ENCODE assay signal across 1 cellular context in the genomic region with DNA sequence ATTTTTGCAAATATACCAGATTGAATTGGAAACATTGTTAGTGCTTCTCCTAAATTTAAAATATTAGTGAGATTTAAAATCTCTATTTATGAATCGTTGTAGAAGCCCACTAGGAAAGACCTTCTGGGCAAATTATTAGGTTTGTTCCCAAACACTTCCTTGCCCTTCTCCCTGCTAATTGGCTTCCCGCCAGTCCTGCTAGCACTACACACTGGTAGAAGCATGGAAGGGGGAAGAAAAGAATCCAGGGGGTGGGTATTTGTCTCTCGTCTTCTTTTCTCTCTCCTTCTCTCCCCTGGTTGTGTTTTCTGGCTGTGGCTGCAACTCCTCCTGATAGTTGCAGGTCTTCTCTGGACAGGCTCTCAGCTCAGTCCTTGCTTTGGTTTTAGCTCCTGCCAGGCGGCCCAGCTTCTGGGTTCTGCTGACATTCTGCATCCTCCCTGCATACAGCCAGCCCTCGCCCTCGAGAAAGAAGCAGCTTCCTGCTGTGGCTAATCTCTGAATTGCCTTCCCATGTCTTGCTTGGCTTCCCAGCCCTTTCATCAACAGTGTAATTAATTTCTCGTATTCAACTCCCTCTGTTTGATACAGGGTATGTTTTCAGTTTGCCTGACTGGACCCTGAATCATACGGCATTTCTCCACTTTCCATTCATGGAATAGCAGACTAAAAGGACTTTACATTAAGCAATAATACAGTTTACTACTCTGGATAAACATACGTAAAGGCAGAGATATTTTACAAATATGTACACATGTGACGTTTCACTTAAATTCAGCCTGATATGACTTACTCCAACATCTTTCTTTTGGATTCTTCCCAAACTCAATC.
TF ChIP-seq lines count a peak whose summit lies in the region.

No MANE protein-coding gene starts in this region.

TF ChIP-seq in HEK293, 187 proteins besides CTCF, POLR2A, EP300 and RAD21 (continued from another document):
- TF ChIP-seq ZNF202 (tag by site-specific recombination; IDR thresholded peaks at IDR 0.05; ENCODE audit: borderline replicate concordance) (no peak), MYNN (tag by site-specific recombination; IDR thresholded peaks at IDR 0.05; ENCODE audit: borderline replicate concordance) (no peak), ZNF146 (tag by site-specific recombination; IDR thresholded peaks at IDR 0.05) (no peak), ZNF155 (tag by site-specific recombination; IDR thresholded peaks at IDR 0.05) (no peak), SCRT1 (tag by site-specific recombination; IDR thresholded peaks at IDR 0.05; ENCODE audit: borderline replicate concordance) (no peak), ZIC2 (tag by site-specific recombination; IDR thresholded peaks at IDR 0.05) (peak; percentile 53), SALL2 (tag by site-specific recombination; IDR thresholded peaks at IDR 0.05; ENCODE audit: borderline replicate concordance) (no peak), ZNF610 (tag by site-specific recombination; IDR thresholded peaks at IDR 0.05; ENCODE audit: borderline replicate concordance) (no peak), ZNF335 (tag by site-specific recombination; conservative IDR thresholded peaks at IDR 0.05) (peak; percentile 68), ZNF157 (tag by site-specific recombination; IDR thresholded peaks at IDR 0.05) (no peak), ZFP3 (tag by site-specific recombination; IDR thresholded peaks at IDR 0.05; ENCODE audit: low read depth) (no peak), ZNF184 (tag by site-specific recombination; IDR thresholded peaks at IDR 0.05) (no peak), OSR2 (tag by site-specific recombination; IDR thresholded peaks at IDR 0.05) (peak; percentile 27; the same call in 1 of the 2 replicates), ZBTB17 (tag by site-specific recombination; IDR thresholded peaks at IDR 0.05) (0 out of 2 replicates have a peak, but pooled peaks have one; percentile 37), ZNF214 (tag by site-specific recombination; IDR thresholded peaks at IDR 0.05; ENCODE audit: borderline replicate concordance) (no peak), ZNF837 (tag by site-specific recombination; IDR thresholded peaks at IDR 0.05) (no peak), ZNF843 (tag by site-specific recombination; IDR thresholded peaks at IDR 0.05) (no peak), ZNF121 (tag by site-specific recombination; IDR thresholded peaks at IDR 0.05) (no peak), ZNF664 (tag by site-specific recombination; IDR thresholded peaks at IDR 0.05) (no peak)
- TF ChIP-seq, protein P1, sequence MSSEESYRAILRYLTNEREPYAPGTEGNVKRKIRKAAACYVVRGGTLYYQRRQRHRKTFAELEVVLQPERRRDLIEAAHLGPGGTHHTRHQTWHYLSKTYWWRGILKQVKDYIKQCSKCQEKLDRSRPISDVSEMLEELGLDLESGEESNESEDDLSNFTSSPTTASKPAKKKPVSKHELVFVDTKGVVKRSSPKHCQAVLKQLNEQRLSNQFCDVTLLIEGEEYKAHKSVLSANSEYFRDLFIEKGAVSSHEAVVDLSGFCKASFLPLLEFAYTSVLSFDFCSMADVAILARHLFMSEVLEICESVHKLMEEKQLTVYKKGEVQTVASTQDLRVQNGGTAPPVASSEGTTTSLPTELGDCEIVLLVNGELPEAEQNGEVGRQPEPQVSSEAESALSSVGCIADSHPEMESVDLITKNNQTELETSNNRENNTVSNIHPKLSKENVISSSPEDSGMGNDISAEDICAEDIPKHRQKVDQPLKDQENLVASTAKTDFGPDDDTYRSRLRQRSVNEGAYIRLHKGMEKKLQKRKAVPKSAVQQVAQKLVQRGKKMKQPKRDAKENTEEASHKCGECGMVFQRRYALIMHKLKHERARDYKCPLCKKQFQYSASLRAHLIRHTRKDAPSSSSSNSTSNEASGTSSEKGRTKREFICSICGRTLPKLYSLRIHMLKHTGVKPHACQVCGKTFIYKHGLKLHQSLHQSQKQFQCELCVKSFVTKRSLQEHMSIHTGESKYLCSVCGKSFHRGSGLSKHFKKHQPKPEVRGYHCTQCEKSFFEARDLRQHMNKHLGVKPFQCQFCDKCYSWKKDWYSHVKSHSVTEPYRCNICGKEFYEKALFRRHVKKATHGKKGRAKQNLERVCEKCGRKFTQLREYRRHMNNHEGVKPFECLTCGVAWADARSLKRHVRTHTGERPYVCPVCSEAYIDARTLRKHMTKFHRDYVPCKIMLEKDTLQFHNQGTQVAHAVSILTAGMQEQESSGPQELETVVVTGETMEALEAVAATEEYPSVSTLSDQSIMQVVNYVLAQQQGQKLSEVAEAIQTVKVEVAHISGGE (tag by site-specific recombination; conservative IDR thresholded peaks at IDR 0.05; ENCODE audit: low read depth) = no peak
- TF ChIP-seq, protein P2, sequence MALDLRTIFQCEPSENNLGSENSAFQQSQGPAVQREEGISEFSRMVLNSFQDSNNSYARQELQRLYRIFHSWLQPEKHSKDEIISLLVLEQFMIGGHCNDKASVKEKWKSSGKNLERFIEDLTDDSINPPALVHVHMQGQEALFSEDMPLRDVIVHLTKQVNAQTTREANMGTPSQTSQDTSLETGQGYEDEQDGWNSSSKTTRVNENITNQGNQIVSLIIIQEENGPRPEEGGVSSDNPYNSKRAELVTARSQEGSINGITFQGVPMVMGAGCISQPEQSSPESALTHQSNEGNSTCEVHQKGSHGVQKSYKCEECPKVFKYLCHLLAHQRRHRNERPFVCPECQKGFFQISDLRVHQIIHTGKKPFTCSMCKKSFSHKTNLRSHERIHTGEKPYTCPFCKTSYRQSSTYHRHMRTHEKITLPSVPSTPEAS (tag by site-specific recombination; IDR thresholded peaks at IDR 0.05) = no peak
- TF ChIP-seq, protein P3, sequence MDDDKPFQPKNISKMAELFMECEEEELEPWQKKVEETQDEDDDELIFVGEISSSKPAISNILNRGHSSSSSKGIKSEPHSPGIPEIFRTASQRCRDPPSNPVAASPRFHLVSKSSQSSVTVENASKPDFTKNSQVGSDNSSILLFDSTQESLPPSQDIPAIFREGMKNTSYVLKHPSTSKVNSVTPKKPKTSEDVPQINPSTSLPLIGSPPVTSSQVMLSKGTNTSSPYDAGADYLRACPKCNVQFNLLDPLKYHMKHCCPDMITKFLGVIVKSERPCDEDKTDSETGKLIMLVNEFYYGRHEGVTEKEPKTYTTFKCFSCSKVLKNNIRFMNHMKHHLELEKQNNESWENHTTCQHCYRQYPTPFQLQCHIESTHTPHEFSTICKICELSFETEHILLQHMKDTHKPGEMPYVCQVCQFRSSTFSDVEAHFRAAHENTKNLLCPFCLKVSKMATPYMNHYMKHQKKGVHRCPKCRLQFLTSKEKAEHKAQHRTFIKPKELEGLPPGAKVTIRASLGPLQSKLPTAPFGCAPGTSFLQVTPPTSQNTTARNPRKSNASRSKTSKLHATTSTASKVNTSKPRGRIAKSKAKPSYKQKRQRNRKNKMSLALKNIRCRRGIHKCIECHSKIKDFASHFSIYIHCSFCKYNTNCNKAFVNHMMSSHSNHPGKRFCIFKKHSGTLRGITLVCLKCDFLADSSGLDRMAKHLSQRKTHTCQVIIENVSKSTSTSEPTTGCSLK (tag by site-specific recombination; IDR thresholded peaks at IDR 0.05) = no peak
TF ChIP-seq in HEK293: peak in this region for 8.
